1 cellular context compared by ENCODE assay signal in the genomic region with DNA sequence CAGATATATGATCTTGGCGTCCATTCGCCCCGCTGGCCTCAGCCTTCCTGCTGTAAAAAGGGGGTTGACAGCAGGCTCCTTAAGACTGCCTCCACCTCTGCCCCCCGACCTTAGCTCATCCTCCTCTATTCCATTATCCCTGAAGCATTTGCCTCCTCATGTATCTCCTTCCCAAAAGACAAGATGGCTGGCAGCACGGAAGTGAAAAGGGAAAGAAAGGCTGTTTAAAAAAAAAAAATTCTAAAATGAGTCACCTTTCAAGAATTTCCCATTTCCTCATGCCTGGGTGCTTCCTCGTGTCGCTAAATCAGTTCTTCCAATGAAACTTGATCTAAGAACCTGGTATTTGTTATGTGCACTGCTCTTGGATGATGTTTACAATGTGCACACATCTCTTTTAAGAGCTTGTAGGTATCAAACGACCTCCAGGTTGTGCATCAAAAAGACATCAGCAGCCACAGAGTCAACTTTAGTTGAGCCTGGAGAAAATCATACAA.
TF ChIP-seq lines count a peak whose summit lies in the region.

No MANE protein-coding gene starts in this region.

TF ChIP-seq in K562, 482 proteins besides CTCF, POLR2A, EP300 and RAD21 (continued from another document):
- TF ChIP-seq JUN (IDR thresholded peaks at IDR 0.05; ENCODE audit: borderline replicate concordance, low read depth, low read length) (0 out of 2 replicates have a peak, but pooled peaks have one; percentile 14), JUN (CRISPR knock-in tag; IDR thresholded peaks at IDR 0.05; ENCODE audit: borderline replicate concordance) (no peak), YY1 (IDR thresholded peaks at IDR 0.05; ENCODE audit: borderline replicate concordance in 1 of 3, control insufficient read depth in 1 of 3, extremely low read depth in 1 of 3, insufficient read depth in 3 of 3, insufficient read length in 1 of 3, insufficient replicate concordance in 2 of 3, low read depth in 1 of 3, low read length in 2 of 3) (peak in 2 of 3 experiments; percentile 17 to 65), TEAD4 (IDR thresholded peaks at IDR 0.05; ENCODE audit: low read length) (peak; percentile 61), TEAD4 (CRISPR knock-in tag; IDR thresholded peaks at IDR 0.05; ENCODE audit: borderline replicate concordance) (no peak), EHMT2 (IDR thresholded peaks at IDR 0.05) (peak; percentile 73; the same call in 1 of the 2 replicates), XRCC5 (IDR thresholded peaks at IDR 0.05; ENCODE audit: low read depth, low read length) (no peak), ZNF384 (IDR thresholded peaks at IDR 0.05; ENCODE audit: low read depth, low read length) (peak; percentile 66), FOXJ3 (CRISPR knock-in tag; IDR thresholded peaks at IDR 0.05) (no peak), MCM2 (IDR thresholded peaks at IDR 0.05; ENCODE audit: low read depth) (no peak), NFYB (IDR thresholded peaks at IDR 0.05; ENCODE audit: extremely low read depth, insufficient read length) (no peak), SPI1 (IDR thresholded peaks at IDR 0.05; ENCODE audit: borderline replicate concordance, low read depth, low read length) (0 out of 2 replicates have a peak, but pooled peaks have one; percentile 12), TEAD1 (CRISPR knock-in tag; IDR thresholded peaks at IDR 0.05) (0 out of 4 replicates have a peak, but pooled peaks of 1 of the 2 experiments have one; percentile 50)
- TF ChIP-seq, protein P1, sequence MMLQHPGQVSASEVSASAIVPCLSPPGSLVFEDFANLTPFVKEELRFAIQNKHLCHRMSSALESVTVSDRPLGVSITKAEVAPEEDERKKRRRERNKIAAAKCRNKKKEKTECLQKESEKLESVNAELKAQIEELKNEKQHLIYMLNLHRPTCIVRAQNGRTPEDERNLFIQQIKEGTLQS (IDR thresholded peaks at IDR 0.05) = peak; percentile 70
- TF ChIP-seq, protein P1 (CRISPR knock-in tag; conservative IDR thresholded peaks at IDR 0.05) = no peak
